In genomic region chr7:111744501-111745155, GRCh38 we compare ENCODE assay signal across 17 cellular contexts.
DNase-seq lines count a peak whose midpoint lies in the region; ATAC-seq, FAIRE-seq and TF ChIP-seq lines count a peak whose summit lies in the region.
"Had no signal": no experiment of that assay in that cellular context is flagged by ENCODE, and none has a peak within 500 bp of the region (broad histone marks: within the 10 kb centered on the region; RNA-seq: fewer than 3 reads in every experiment).

No MANE protein-coding gene starts in this region.

- H3K4me1 ChIP-seq in SJCRH30 (peaks cover 8% of the 10 kb centered on the region; the same call in 1 of the 2 replicates), endothelial cell of umbilical vein (ENCODE audit: control insufficient read depth, extremely low read depth, insufficient read depth, low read length) (peaks cover 19% of the 10 kb centered on the region)

- no peak for FAIRE-seq in endothelial cell of umbilical vein (lab: Jason Lieb, UNC)

- H3K9me1 ChIP-seq in endothelial cell of umbilical vein (replicated peaks; ENCODE audit: control insufficient read depth, extremely low read depth, insufficient read depth, low read length), result no peaks in the 10 kb centered on the region

- H3K9me3 ChIP-seq in SJCRH30 (replicated peaks) (no peaks in the 10 kb centered on the region), endothelial cell of umbilical vein (replicated peaks; ENCODE audit: control insufficient read depth, insufficient read depth, low read length) (no peaks in the 10 kb centered on the region)

- no peak overlapping the region for H3K4me2 ChIP-seq in endothelial cell of umbilical vein (ENCODE audit: insufficient read depth, low read length)

- H3K27me3 Mint-ChIP-seq in T-helper 2 cell treated with Interferon-gamma antibody and Interleukin-4, amounts not matched to agents 5 μg/mL and 100 μg/mL, for 36 hours (ENCODE audit: low read depth), result no peaks in the 10 kb centered on the region

- CTCF ChIA-PET in endothelial cell of umbilical vein (lab: Charles Lee), result interaction anchor here (0.7 to 1.6 kb wide), 4 partner anchors 8 to 111 kb away, joined by 3 to 8 read pairs (median 4); no protein-coding TSS in a partner anchor

- no peak for ATAC-seq in GM21360 (IDR thresholded peaks at IDR 0.05; ENCODE audit: unreplicated experiment)

- intact Hi-C loops in endothelial cell of umbilical vein (cut with micrococcal nuclease), result no loop called here

- H3K36me3 ChIP-seq in SJCRH30 (no peaks in the 10 kb centered on the region), endothelial cell of umbilical vein (ENCODE audit: control insufficient read depth in 2 of 2, extremely low read depth in 1 of 2, insufficient read depth in 2 of 2, low read length in 2 of 2) (peaks cover 27 to 30% of the 10 kb centered on the region in 2 experiments)

- peak; percentile 24 for DNase-seq in GM03348 (ENCODE audit: low spot score)
- DNase-seq in SJCRH30, result no peak
- peak; percentile 72 for DNase-seq in endothelial cell of umbilical vein (ENCODE audit: low read depth, low spot score)
- peak; percentile 78 for DNase-seq in non-pigmented ciliary epithelial cell (ENCODE audit: low read depth)
- no peak for DNase-seq in stimulated activated naive CD4-positive, alpha-beta T cell (lab: John Stamatoyannopoulos, UW)
- DNase-seq in NCI-H2171 treated with DMSO at 0.1 percent for 48 hours (lab: John Stamatoyannopoulos, UW), result no peak
- DNase-seq in T-helper 2 cell treated with Interferon-gamma antibody and Interleukin-4, amounts not matched to agents 5 μg/mL and 100 μg/mL, for 36 hours (ENCODE audit: low spot score), result no peak
- DNase-seq: aorta; DMS79 treated with DMSO at 0.1 percent for 48 hours; effector CD4-positive, alpha-beta T cell; immature natural killer cell; midbrain; NCI-H1417 treated with DMSO at 0.1 percent for 48 hours; NCI-H446 treated with DMSO at 0.1 percent for 48 hours; SW 1271 had no signal

- no peaks in the 10 kb centered on the region for H3K79me2 ChIP-seq in endothelial cell of umbilical vein (ENCODE audit: control insufficient read depth, insufficient read depth, low read length)

- H3K4me3 ChIP-seq in SJCRH30 (no peak overlapping the region), endothelial cell of umbilical vein (replicated peaks in 1 of 3; ENCODE audit: insufficient read depth in 1 of 3, low read depth in 1 of 3, low read length in 3 of 3) (no peak overlapping the region)

- no peak overlapping the region for H3K27ac Mint-ChIP-seq in T-helper 2 cell treated with Interferon-gamma antibody and Interleukin-4, amounts not matched to agents 5 μg/mL and 100 μg/mL, for 36 hours
- H3K27ac Mint-ChIP-seq: IgD-negative memory B cell, immature natural killer cell had no signal

- no peak for TF ChIP-seq POLR2A in endothelial cell of umbilical vein (IDR thresholded peaks at IDR 0.05; ENCODE audit: low read depth, low read length)

- no peak overlapping the region for H2AFZ ChIP-seq in endothelial cell of umbilical vein (ENCODE audit: low read depth, low read length)

- POLR2A ChIA-PET in endothelial cell of umbilical vein (lab: Charles Lee), result no interaction called here

- H3K4me3 Mint-ChIP-seq in T-helper 2 cell treated with Interferon-gamma antibody and Interleukin-4, amounts not matched to agents 5 μg/mL and 100 μg/mL, for 36 hours, result no peak overlapping the region
- H3K4me3 Mint-ChIP-seq: IgD-negative memory B cell, immature natural killer cell had no signal

- no peaks in the 10 kb centered on the region for H3K9me3 Mint-ChIP-seq in T-helper 2 cell treated with Interferon-gamma antibody and Interleukin-4, amounts not matched to agents 5 μg/mL and 100 μg/mL, for 36 hours
- H3K9me3 Mint-ChIP-seq: IgD-negative memory B cell, immature natural killer cell had no signal

- BruUV-seq in endothelial cell of umbilical vein (replicated peaks; lab: Mats Ljungman, UMichigan), result TSS peak; percentile 10

- no peaks in the 10 kb centered on the region for H3K27me3 ChIP-seq in SJCRH30
- no peaks in the 10 kb centered on the region for H3K27me3 ChIP-seq in endothelial cell of umbilical vein (ENCODE audit: control insufficient read depth in 2 of 2, insufficient read depth in 2 of 2, low read length in 2 of 2)

- dilution Hi-C loops in endothelial cell of umbilical vein (cut with MboI; ENCODE audit: extremely low pct_ligation_motif_present, low sequenced_read_pairs), result no loop called here

- H3K36me3 Mint-ChIP-seq in T-helper 2 cell treated with Interferon-gamma antibody and Interleukin-4, amounts not matched to agents 5 μg/mL and 100 μg/mL, for 36 hours (ENCODE audit: low read depth), result no peaks in the 10 kb centered on the region
- H3K36me3 Mint-ChIP-seq: IgD-negative memory B cell, immature natural killer cell had no signal

- TF ChIP-seq CTCF in endothelial cell of umbilical vein (IDR thresholded peaks at IDR 0.05; ENCODE audit: extremely low read depth in 1 of 2, insufficient read depth in 1 of 2, low read depth in 1 of 2, low read length in 2 of 2), result no peak

- no peaks in the 10 kb centered on the region for H4K20me1 ChIP-seq in endothelial cell of umbilical vein (replicated peaks; ENCODE audit: control insufficient read depth, extremely low read depth, insufficient read depth, low read length)

- H3K4me1 Mint-ChIP-seq in T-helper 2 cell treated with Interferon-gamma antibody and Interleukin-4, amounts not matched to agents 5 μg/mL and 100 μg/mL, for 36 hours (ENCODE audit: low read depth), result no peaks in the 10 kb centered on the region
- H3K4me1 Mint-ChIP-seq: IgD-negative memory B cell, immature natural killer cell had no signal

- H3K9ac ChIP-seq in endothelial cell of umbilical vein (replicated peaks; ENCODE audit: extremely low read depth, insufficient read depth, low read length), result peak overlapping the region; percentile 20

- peak overlapping the region; percentile 50 for H3K27ac ChIP-seq in SJCRH30
- H3K27ac ChIP-seq in endothelial cell of umbilical vein (ENCODE audit: insufficient read depth, low read depth, low read length), result peak overlapping the region; percentile 14

TF ChIP-seq in endothelial cell of umbilical vein, 7 proteins besides CTCF, POLR2A, EP300 and RAD21:
- TF ChIP-seq MYC (IDR thresholded peaks at IDR 0.05; ENCODE audit: low read depth, low read length) (no peak), FOS (IDR thresholded peaks at IDR 0.05; ENCODE audit: borderline replicate concordance, insufficient read depth, low read length) (peak; percentile 62)
TF ChIP-seq in endothelial cell of umbilical vein: peak in this region for 1.

Comparison
In these comparisons a context has a peak if more than half of its experiments do, and no peak if none do; other contexts are left out.
1. DNase-seq: peak in GM03348 (single experiment), endothelial cell of umbilical vein (single experiment) and non-pigmented ciliary epithelial cell (single experiment); none in SJCRH30 (0 of 2), stimulated activated naive CD4-positive, alpha-beta T cell (0 of 6), NCI-H2171 treated with DMSO at 0.1 percent for 48 hours (single experiment) and T-helper 2 cell treated with Interferon-gamma antibody and Interleukin-4, amounts not matched to agents 5 μg/mL and 100 μg/mL, for 36 hours (single experiment).